22 cellular contexts compared by ENCODE assay signal in the genomic region with DNA sequence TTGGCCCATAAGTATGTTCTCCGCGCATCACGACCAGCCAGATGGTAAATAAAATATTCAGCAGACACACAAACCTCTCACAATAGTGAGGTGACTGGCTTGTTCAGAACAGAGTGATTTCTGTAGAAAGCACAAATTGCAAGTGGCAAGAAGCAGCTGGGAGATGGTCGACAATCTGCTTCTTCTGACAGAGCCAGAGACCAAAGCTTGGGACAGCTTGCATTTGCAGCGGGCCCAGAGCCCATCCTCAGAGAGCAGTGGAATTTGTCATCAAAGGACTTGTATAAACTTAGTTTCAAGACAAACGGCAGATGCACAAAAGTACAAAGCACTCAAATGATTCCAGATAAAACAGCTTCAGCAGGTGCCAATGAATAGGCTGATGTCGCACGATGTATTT. TPM values are rescaled to one million over a fixed set of nuclear protein-coding genes. Genes with fewer than 3 reads are reported as not detected.
DNase-seq lines count a peak whose midpoint lies in the region; ATAC-seq, FAIRE-seq and TF ChIP-seq lines count a peak whose summit lies in the region.
"Had no signal": no experiment of that assay in that cellular context is flagged by ENCODE, and none has a peak within 500 bp of the region (broad histone marks: within the 10 kb centered on the region; RNA-seq: fewer than 3 reads in every experiment).

No MANE protein-coding gene starts in this region.

- no peak overlapping the region for H3K14ac ChIP-seq in H1 (ENCODE audit: insufficient read length)

- no peak overlapping the region for H4K5ac ChIP-seq in H1 (ENCODE audit: insufficient read length, low read depth, low read length)

- H3K4me1 ChIP-seq in GM23338 (ENCODE audit: insufficient read depth): peaks cover 35% of the 10 kb centered on the region
- H3K4me1 ChIP-seq in H1 (replicated peaks in 1 of 4; ENCODE audit: control insufficient read depth in 3 of 4, insufficient read depth in 4 of 4, low read length in 3 of 4): peaks cover 5 to 17% (median 8%) of the 10 kb centered on the region in 4 experiments; a peak in 4 of 7 replicates
- H3K4me1 ChIP-seq in muscle layer of colon (ENCODE audit: insufficient read depth, low read length): peaks cover 11% of the 10 kb centered on the region
- H3K4me1 ChIP-seq: BLaER1 had no signal

- no peak overlapping the region for H2AK5ac ChIP-seq in H1 (ENCODE audit: low read depth, low read length)

- H3K79me1 ChIP-seq in H1 (ENCODE audit: low read depth, low read length): no peaks in the 10 kb centered on the region

- TF ChIP-seq CTCF in GM23338 (conservative IDR thresholded peaks at IDR 0.05; ENCODE audit: low read depth in 2 of 2) (no peak), H1 (IDR thresholded peaks at IDR 0.05; ENCODE audit: control extremely low read depth in 1 of 3, insufficient read depth in 1 of 3, low read depth in 1 of 3, low read length in 3 of 3) (no peak)

- DNase-seq in GM23338 (ENCODE audit: low spot score) (no peak), H1 (ENCODE audit: low read depth in 1 of 2, low spot score in 2 of 2) (no peak), NCI-H2107 treated with DMSO at 0.1 percent for 48 hours (lab: John Stamatoyannopoulos, UW; ENCODE audit: unreplicated experiment) (no peak), AG20443 (ENCODE audit: low spot score) (no peak)
- DNase-seq: ACHN; AML-193; CD4-positive, alpha-beta memory T cell; DMS53; DND-41; EL; GOT3; H9; KBM-7 had no signal

- H3K23ac ChIP-seq in H1 (ENCODE audit: insufficient read length): no peak overlapping the region

- H3K36me3 Mint-ChIP-seq in GM23338 (ENCODE audit: low read depth): no peaks in the 10 kb centered on the region
- H3K36me3 Mint-ChIP-seq: CD14-positive monocyte; CD4-positive, alpha-beta memory T cell; IgD-negative memory B cell had no signal

- H2BK15ac ChIP-seq in H1 (ENCODE audit: low read length): no peak overlapping the region

- H3K4me3 ChIP-seq in GM23338: peak overlapping the region; percentile 9; the same call in 1 of the 2 replicates
- H3K4me3 ChIP-seq in H1 (ENCODE audit: extremely low read depth in 1 of 4, insufficient read depth in 2 of 4, low read depth in 3 of 4, low read length in 4 of 4): peak overlapping the region in 1 of 4 experiments; percentile 4; a peak in 1 of 8 replicates
- no peak overlapping the region for H3K4me3 ChIP-seq in muscle layer of colon (ENCODE audit: low read depth in 1 of 2, low read length in 2 of 2)
- H3K4me3 ChIP-seq: BLaER1 had no signal

- peak overlapping the region; percentile 20; the same call in 1 of the 2 replicates for H3K18ac ChIP-seq in H1 (ENCODE audit: extremely low read depth, low read length)

- H3K9me2 ChIP-seq in GM23338 (ENCODE audit: insufficient read depth): 0 out of 2 replicates have a peak, but pooled peaks cover 7% of the 10 kb centered on the region

- peaks cover 28% of the 10 kb centered on the region; the same call in 2 of the 3 replicates for H3K4me1 Mint-ChIP-seq in GM23338
- H3K4me1 Mint-ChIP-seq: CD14-positive monocyte; CD4-positive, alpha-beta memory T cell had no signal

- 80% methylated on average over 8 of the region's 8 CpGs; no CpG with 5 or more reads in 1 of the 2 experiments for WGBS in H1 (ENCODE audit: extremely low coverage in 1 of 2, insufficient coverage in 1 of 2, insufficient read length in 1 of 2, insufficient replicate concordance in 2 of 2, low coverage in 1 of 2, low lambda C conversion rate in 2 of 2, missing lambda C conversion rate in 1 of 2), 2 experiments

- H3K27me3 Mint-ChIP-seq in GM23338 (ENCODE audit: insufficient read depth, low read depth, poor library complexity): peaks cover 7% of the 10 kb centered on the region

- no peak for TF ChIP-seq RAD21 in H1 (IDR thresholded peaks at IDR 0.05 in 1 of 2, conservative IDR thresholded peaks at IDR 0.05 in 1 of 2; ENCODE audit: low read depth in 2 of 2, low read length in 2 of 2)

- H3K56ac ChIP-seq in H1 (replicated peaks; ENCODE audit: insufficient read length, low read depth, low read length): no peak overlapping the region

- H2AFZ ChIP-seq in GM23338: no peak overlapping the region
- H2AFZ ChIP-seq in H1 (ENCODE audit: low read length): no peak overlapping the region

- POLR2A ChIA-PET in H1 (lab: Charles Lee; ENCODE audit: partially characterized antibody): no interaction called here

- no peaks in the 10 kb centered on the region for H4K20me1 ChIP-seq in GM23338 (replicated peaks; ENCODE audit: insufficient read depth)
- H4K20me1 ChIP-seq in H1 (replicated peaks in 1 of 2; ENCODE audit: control insufficient read depth in 1 of 2, insufficient read depth in 2 of 2, low read length in 2 of 2): no peaks in the 10 kb centered on the region
- H4K20me1 ChIP-seq: BLaER1 had no signal

- H3K9me3 ChIP-seq in H1 (ENCODE audit: insufficient read depth in 2 of 2, low read depth in 1 of 2, low read length in 1 of 2): peaks cover 0 to 4% of the 10 kb centered on the region in 2 experiments; a peak in 2 of 4 replicates
- no peaks in the 10 kb centered on the region for H3K9me3 ChIP-seq in muscle layer of colon (ENCODE audit: low read length)
- H3K9me3 ChIP-seq: BLaER1 had no signal

- no peak overlapping the region for H3K27ac ChIP-seq in GM23338 (ENCODE audit: low read depth)
- no peak overlapping the region for H3K27ac ChIP-seq in H1 (ENCODE audit: low read depth, low read length)
- H3K27ac ChIP-seq in muscle layer of colon (ENCODE audit: low read depth, low read length): peak overlapping the region; percentile 26
- H3K27ac ChIP-seq: BLaER1 had no signal

- peak overlapping the region; percentile 23 for H2BK20ac ChIP-seq in H1 (ENCODE audit: low read length)

- H3K27me3 ChIP-seq in GM23338 (ENCODE audit: insufficient read depth): peaks cover 44% of the 10 kb centered on the region
- H3K27me3 ChIP-seq in H1 (replicated peaks in 1 of 4; ENCODE audit: control insufficient read depth in 3 of 4, extremely low read depth in 1 of 4, insufficient read depth in 3 of 4, low read length in 3 of 4): peaks cover 0 to 2% (median 0%) of the 10 kb centered on the region in 4 experiments; a peak in 2 of 7 replicates
- no peaks in the 10 kb centered on the region for H3K27me3 ChIP-seq in muscle layer of colon (ENCODE audit: control insufficient read depth in 1 of 2, insufficient read depth in 2 of 2, low read length in 2 of 2)
- H3K27me3 ChIP-seq: BLaER1 had no signal

- no peak overlapping the region for H4K91ac ChIP-seq in H1 (replicated peaks; ENCODE audit: insufficient read length, low read length)

- H3K36me3 ChIP-seq in GM23338 (ENCODE audit: insufficient read depth) (no peaks in the 10 kb centered on the region), H1 (ENCODE audit: control insufficient read depth in 2 of 4, insufficient read depth in 4 of 4, low read length in 3 of 4) (no peaks in the 10 kb centered on the region), muscle layer of colon (ENCODE audit: insufficient read depth, low read length) (no peaks in the 10 kb centered on the region)
- H3K36me3 ChIP-seq: BLaER1 had no signal

- H2BK120ac ChIP-seq in H1 (replicated peaks; ENCODE audit: low read depth, low read length): no peak overlapping the region

- H3K9me3 Mint-ChIP-seq in GM23338: peaks cover 5% of the 10 kb centered on the region; the same call in 2 of the 3 replicates
- H3K9me3 Mint-ChIP-seq: CD14-positive monocyte; CD4-positive, alpha-beta memory T cell; IgD-negative memory B cell had no signal

- H3K27ac Mint-ChIP-seq in GM23338: no peak overlapping the region
- H3K27ac Mint-ChIP-seq: CD14-positive monocyte; CD4-positive, alpha-beta memory T cell; H9; IgD-negative memory B cell had no signal

- peak overlapping the region; percentile 6; the same call in 1 of the 2 replicates for H2BK12ac ChIP-seq in H1 (ENCODE audit: low read depth, low read length)

- peak overlapping the region; percentile 37 for H3K4me2 ChIP-seq in GM23338
- peak overlapping the region; percentile 26 to 56; a peak in 3 of 4 replicates for H3K4me2 ChIP-seq in H1 (ENCODE audit: insufficient read depth in 1 of 2, low read depth in 2 of 2, low read length in 2 of 2)
- H3K4me2 ChIP-seq: BLaER1 had no signal

- H2BK5ac ChIP-seq in H1 (ENCODE audit: low read depth, low read length): no peak overlapping the region

- no peak for TF ChIP-seq EP300 in H1 (IDR thresholded peaks at IDR 0.05; ENCODE audit: borderline replicate concordance in 1 of 2, low read depth in 2 of 2, low read length in 2 of 2)

- no peak for FAIRE-seq in H1 (lab: Jason Lieb, UNC)
- FAIRE-seq: A204.1, G401.6, GM12891, HepG2 had no signal

- H3F3A ChIP-seq in GM23338 (replicated peaks; ENCODE audit: low read depth): no peaks in the 10 kb centered on the region

- H3K79me2 ChIP-seq in GM23338 (replicated peaks; ENCODE audit: insufficient read depth) (no peaks in the 10 kb centered on the region), H1 (ENCODE audit: control insufficient read depth in 1 of 2, insufficient read depth in 2 of 2, low read length in 2 of 2) (no peaks in the 10 kb centered on the region)

- CTCF ChIA-PET in H1 (lab: Charles Lee; ENCODE audit: partially characterized antibody): interaction anchor here (1.6 to 1.9 kb wide), 2 partner anchors 8 to 158 kb away, joined by 6 to 8 read pairs; no protein-coding TSS in a partner anchor

- H3K4me3 Mint-ChIP-seq in GM23338: no peak overlapping the region
- H3K4me3 Mint-ChIP-seq: CD4-positive, alpha-beta memory T cell; H9; IgD-negative memory B cell had no signal

- H3K4ac ChIP-seq in H1 (replicated peaks; ENCODE audit: insufficient read length, low read depth, low read length): no peak overlapping the region

- no peak overlapping the region for H4K8ac ChIP-seq in H1 (ENCODE audit: extremely low read depth, insufficient read depth, low read length)

- no peaks in the 10 kb centered on the region for H3K23me2 ChIP-seq in H1 (ENCODE audit: low read depth, low read length)

- peak; percentile 22; the same call in 2 of the 3 replicates for ATAC-seq in GM23338
- no peak for ATAC-seq in GM19467 (IDR thresholded peaks at IDR 0.05; ENCODE audit: unreplicated experiment)
- ATAC-seq: HepG2 had no signal

- TF ChIP-seq POLR2A in H1 (IDR thresholded peaks at IDR 0.05; ENCODE audit: control extremely low read depth in 1 of 2, low read depth in 2 of 2, low read length in 2 of 2): no peak

- no peak overlapping the region for H3K9ac ChIP-seq in H1 (replicated peaks in 1 of 4; ENCODE audit: extremely low read depth in 1 of 4, low read depth in 3 of 4, low read length in 3 of 4)
- H3K9ac ChIP-seq in muscle layer of colon (ENCODE audit: low read length): no peak overlapping the region
- H3K9ac ChIP-seq: BLaER1 had no signal

RNA-seq across cellular contexts. Expression of a gene that starts 7.6 kb away (rescaled TPM):
- 10.8 and 12.2 TPM in 2 replicates for total RNA-seq in GM23338 (2014; rRNA removed; shearing (Covaris generic))
- 3.2 and 4.3 TPM in 2 replicates for polyA plus RNA-seq in GM23338 (2016; fragmentation: Nextera tagmentation; extraction: Ambion mirVana)
- total RNA-seq in H1 (2021; fragmentation: NEBNext Ultra II Directional; extraction: Animal tissue kit (Norgen Biotek cat#: 25700)): 5.7 and 6.0 TPM in 2 replicates
- polyA plus RNA-seq in H1 (2011; rRNA removed): 9.4 and 10.4 TPM in 2 replicates
- polyA plus RNA-seq in H1 (2011; cell fraction: cytosol; rRNA removed): 9.8 TPM
- 10.8 TPM for polyA plus RNA-seq in H1 (2011; cell fraction: nucleus; rRNA removed)
- 4.8 to 8.5 TPM (median 7.5 TPM) in 4 replicates for polyA plus RNA-seq in H1 (2012, experiment 1 of 2)
- 5.6 TPM for polyA plus RNA-seq in H1 (2012, experiment 2 of 2)
- polyA plus RNA-seq in H1 (2013, experiment 1 of 2): 5.2 TPM
- polyA plus RNA-seq in H1 (2013, experiment 2 of 2): 5.5 TPM
- polyA minus RNA-seq in H1 (2011; rRNA and poly(A)+ RNA removed): 8.5 and 10.6 TPM in 2 replicates
- polyA minus RNA-seq in H1 (2011; cell fraction: cytosol; rRNA and poly(A)+ RNA removed): 4.2 TPM
- 15.8 TPM for polyA minus RNA-seq in H1 (2011; cell fraction: nucleus; rRNA and poly(A)+ RNA removed)
- total RNA-seq: CD4-positive, alpha-beta memory T cell; HepG2 had no signal
- polyA plus RNA-seq: CD14-positive monocyte; CD4-positive, alpha-beta memory T cell; IgD-negative memory B cell had no signal
